ENCODE assay signal across 26 cellular contexts in the genomic region with DNA sequence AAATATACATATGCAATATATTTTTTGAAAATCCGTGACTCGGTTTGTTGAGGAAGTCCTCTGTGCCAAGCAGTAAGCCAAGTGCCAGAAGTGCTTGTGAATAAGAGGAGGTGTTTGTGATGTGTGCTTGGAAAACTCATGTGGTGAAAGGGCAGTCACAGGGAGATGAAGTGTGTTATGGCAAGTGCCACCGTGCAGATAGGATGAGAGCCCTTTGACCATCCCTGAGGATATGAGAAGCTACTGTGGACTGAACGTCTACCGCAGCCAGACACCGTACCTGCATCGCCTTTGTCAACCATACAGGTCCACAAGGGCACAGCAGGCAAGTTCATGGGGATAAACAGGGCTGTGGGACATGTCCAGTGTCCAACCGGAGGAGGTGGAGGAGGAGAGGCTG.
DNase-seq lines count a peak whose midpoint lies in the region; ATAC-seq and TF ChIP-seq lines count a peak whose summit lies in the region.
"Had no signal": no experiment of that assay in that cellular context is flagged by ENCODE, and none has a peak within 500 bp of the region (broad histone marks: within the 10 kb centered on the region; RNA-seq: fewer than 3 reads in every experiment).

No MANE protein-coding gene starts in this region.

- no peaks in the 10 kb centered on the region for H3K79me2 ChIP-seq in osteoblast (ENCODE audit: insufficient read depth, low read length)

- no peak for TF ChIP-seq EP300 in esophagus muscularis mucosa (IDR thresholded peaks at IDR 0.05)

- TF ChIP-seq CTCF in chondrocyte (IDR thresholded peaks at IDR 0.05) (no peak), coronary artery (IDR thresholded peaks at IDR 0.05) (no peak), esophagus muscularis mucosa (IDR thresholded peaks at IDR 0.05) (no peak), osteoblast (IDR thresholded peaks at IDR 0.05; ENCODE audit: extremely low read depth, low read depth, low read length) (no peak)

- H3K27me3 ChIP-seq in esophagus muscularis mucosa (no peaks in the 10 kb centered on the region), osteoblast (ENCODE audit: insufficient read depth, low read length) (no peaks in the 10 kb centered on the region)
- H3K27me3 ChIP-seq: BLaER1 had no signal

- H3K36me3 ChIP-seq in esophagus muscularis mucosa (no peaks in the 10 kb centered on the region), osteoblast (ENCODE audit: insufficient read depth, low read length) (no peaks in the 10 kb centered on the region)
- H3K36me3 ChIP-seq: BE2C, BLaER1 had no signal

- 74% methylated on average over 8 of the region's 8 CpGs for WGBS in esophagus muscularis mucosa

- DNase-seq in Right ventricle myocardium superior (no peak), cardiac septum (ENCODE audit: low spot score) (no peak), chondrocyte (ENCODE audit: low spot score) (peak; percentile 30), coronary artery (ENCODE audit: low spot score) (peak; percentile 28), esophagus muscularis mucosa (ENCODE audit: extremely low spot score) (peak; percentile 74), osteoblast (ENCODE audit: insufficient read length, low spot score, missing footprints) (no peak)
- no peak for DNase-seq in natural killer cell treated with Interleukin-12 subunit alpha and Interleukin-12 subunit beta and Interleukin-15 and Interleukin-18, amount 100 ng/mL, for 72 hours (ENCODE audit: low spot score)
- DNase-seq: 8988T; ACHN; BE2C; C1 segment of cervical spinal cord; CD4-positive, alpha-beta memory T cell; CD4-positive, CD25-positive, alpha-beta regulatory T cell; CD8-positive, alpha-beta memory T cell; COR-L47; DMS 273 treated with DMSO at 0.1 percent for 48 hours; DMS153; DMS53; DMS79; DND-41; EL; GDM1 had no signal

- no peak overlapping the region for H3K27ac Mint-ChIP-seq in chondrocyte (ENCODE audit: unreplicated experiment)
- H3K27ac Mint-ChIP-seq in natural killer cell treated with Interleukin-12 subunit alpha and Interleukin-12 subunit beta and Interleukin-15 and Interleukin-18, amount 100 ng/mL, for 72 hours: no peak overlapping the region
- H3K27ac Mint-ChIP-seq: CD14-positive monocyte; CD4-positive, alpha-beta memory T cell; CD4-positive, CD25-positive, alpha-beta regulatory T cell; CD8-positive, alpha-beta memory T cell had no signal

- H3K9me3 Mint-ChIP-seq in chondrocyte (ENCODE audit: low read depth): no peaks in the 10 kb centered on the region
- no peaks in the 10 kb centered on the region for H3K9me3 Mint-ChIP-seq in natural killer cell treated with Interleukin-12 subunit alpha and Interleukin-12 subunit beta and Interleukin-15 and Interleukin-18, amount 100 ng/mL, for 72 hours

- no peak for TF ChIP-seq POLR2A in esophagus muscularis mucosa (IDR thresholded peaks at IDR 0.05; ENCODE audit: low read depth)

- H3K9me3 ChIP-seq in esophagus muscularis mucosa: no peaks in the 10 kb centered on the region
- no peaks in the 10 kb centered on the region for H3K9me3 ChIP-seq in osteoblast (ENCODE audit: low read depth, low read length)
- H3K9me3 ChIP-seq: BE2C, BLaER1 had no signal

- no peak overlapping the region for H3K4me2 ChIP-seq in osteoblast (ENCODE audit: insufficient read depth, low read length)
- H3K4me2 ChIP-seq: BLaER1 had no signal

- H3K27ac ChIP-seq in coronary artery (no peak overlapping the region), esophagus muscularis mucosa (replicated peaks in 1 of 4) (no peak overlapping the region), osteoblast (ENCODE audit: low read depth, low read length) (no peak overlapping the region)
- H3K27ac ChIP-seq: BLaER1 had no signal

- no peak overlapping the region for H2AFZ ChIP-seq in osteoblast (ENCODE audit: low read length)

- no peak overlapping the region for H3K4me3 Mint-ChIP-seq in chondrocyte (ENCODE audit: unreplicated experiment)
- no peak overlapping the region for H3K4me3 Mint-ChIP-seq in natural killer cell treated with Interleukin-12 subunit alpha and Interleukin-12 subunit beta and Interleukin-15 and Interleukin-18, amount 100 ng/mL, for 72 hours
- H3K4me3 Mint-ChIP-seq: CD14-positive monocyte; CD4-positive, alpha-beta memory T cell; CD4-positive, CD25-positive, alpha-beta regulatory T cell; CD8-positive, alpha-beta memory T cell had no signal

- intact Hi-C loops in Right ventricle myocardium superior (cut with DNase I): no loop called here
- intact Hi-C loops in cardiac septum (cut with DNase I): no loop called here
- intact Hi-C loops in esophagus muscularis mucosa (cut with DNase I): no loop called here

- no peaks in the 10 kb centered on the region for H3K4me1 Mint-ChIP-seq in chondrocyte (ENCODE audit: low read depth)
- H3K4me1 Mint-ChIP-seq in natural killer cell treated with Interleukin-12 subunit alpha and Interleukin-12 subunit beta and Interleukin-15 and Interleukin-18, amount 100 ng/mL, for 72 hours (ENCODE audit: low read depth in 2 of 2): no peaks in the 10 kb centered on the region
- H3K4me1 Mint-ChIP-seq: CD4-positive, alpha-beta memory T cell; CD4-positive, CD25-positive, alpha-beta regulatory T cell; CD8-positive, alpha-beta memory T cell had no signal

- peaks cover 0 to 8% (median 0%) of the 10 kb centered on the region in 4 donors for H3K4me1 ChIP-seq in esophagus muscularis mucosa
- no peaks in the 10 kb centered on the region for H3K4me1 ChIP-seq in osteoblast (ENCODE audit: insufficient read depth, low read length)
- H3K4me1 ChIP-seq: BE2C had no signal

- H4K20me1 ChIP-seq in osteoblast (ENCODE audit: insufficient read depth, low read length): no peaks in the 10 kb centered on the region
- H4K20me1 ChIP-seq: BLaER1 had no signal

- H3K27me3 Mint-ChIP-seq in chondrocyte (ENCODE audit: low read depth): peaks cover 23% of the 10 kb centered on the region
- peaks cover 12 to 24% of the 10 kb centered on the region in 2 donors for H3K27me3 Mint-ChIP-seq in natural killer cell treated with Interleukin-12 subunit alpha and Interleukin-12 subunit beta and Interleukin-15 and Interleukin-18, amount 100 ng/mL, for 72 hours

- H3K36me3 Mint-ChIP-seq in chondrocyte (ENCODE audit: low read depth): no peaks in the 10 kb centered on the region
- no peaks in the 10 kb centered on the region for H3K36me3 Mint-ChIP-seq in natural killer cell treated with Interleukin-12 subunit alpha and Interleukin-12 subunit beta and Interleukin-15 and Interleukin-18, amount 100 ng/mL, for 72 hours
- H3K36me3 Mint-ChIP-seq: CD14-positive monocyte; CD4-positive, alpha-beta memory T cell; CD4-positive, CD25-positive, alpha-beta regulatory T cell had no signal

- H3K4me3 ChIP-seq in coronary artery: no peak overlapping the region
- no peak overlapping the region for H3K4me3 ChIP-seq in esophagus muscularis mucosa
- H3K4me3 ChIP-seq in osteoblast (ENCODE audit: insufficient read depth, low read length): no peak overlapping the region
- H3K4me3 ChIP-seq: BLaER1, GM12878 had no signal

- ATAC-seq in Right ventricle myocardium superior (ENCODE audit: poor library complexity): peak; percentile 78
- no peak for ATAC-seq in natural killer cell treated with Interleukin-12 subunit alpha and Interleukin-12 subunit beta and Interleukin-15 and Interleukin-18, amount 100 ng/mL, for 72 hours
- ATAC-seq in HG03280 (IDR thresholded peaks at IDR 0.05; ENCODE audit: unreplicated experiment): no peak
- ATAC-seq: GM12878 had no signal

Comparison
In these comparisons a context has a peak if more than half of its experiments do, and no peak if none do; other contexts are left out.
1. DNase-seq: peak in chondrocyte (single experiment), coronary artery (single experiment) and esophagus muscularis mucosa (single experiment); none in Right ventricle myocardium superior (single experiment), cardiac septum (single experiment), natural killer cell treated with Interleukin-12 subunit alpha and Interleukin-12 subunit beta and Interleukin-15 and Interleukin-18, amount 100 ng/mL, for 72 hours (single experiment) and osteoblast (single experiment).